Comparison of ENCODE assay signal across 13 cellular contexts in genomic region chr3:72145506-72146380, GRCh38.
DNase-seq lines count a peak whose midpoint lies in the region; ATAC-seq lines count a peak whose summit lies in the region.
"Had no signal": no experiment of that assay in that cellular context is flagged by ENCODE, and none has a peak within 500 bp of the region (broad histone marks: within the 10 kb centered on the region; RNA-seq: fewer than 3 reads in every experiment).

No MANE protein-coding gene starts in this region.

- no peaks in the 10 kb centered on the region for H3K36me3 Mint-ChIP-seq in activated CD4-positive, alpha-beta T cell treated with anti-CD3 and anti-CD28 coated beads for 36 hours (ENCODE audit: low read depth)

- H3K4me3 Mint-ChIP-seq in activated CD4-positive, alpha-beta T cell treated with anti-CD3 and anti-CD28 coated beads for 36 hours, result no peak overlapping the region
- H3K4me3 Mint-ChIP-seq: effector memory CD8-positive, alpha-beta T cell; immature natural killer cell had no signal

- H3K4me1 Mint-ChIP-seq in activated CD4-positive, alpha-beta T cell treated with anti-CD3 and anti-CD28 coated beads for 36 hours, result peaks cover 12% of the 10 kb centered on the region

- DNase-seq in activated CD4-positive, alpha-beta T cell treated with anti-CD3 and anti-CD28 coated beads for 36 hours, result no peak
- no peak for DNase-seq in activated CD4-positive, alpha-beta T cell treated with anti-CD3 and anti-CD28 coated beads, Interleukin-2, amount 50 U/mL, for 48 hours
- DNase-seq in OCI-M2 (lab: John Stamatoyannopoulos, UW; ENCODE audit: unreplicated experiment) (peak; percentile 19), fibroblast of peridontal ligament (ENCODE audit: extremely low read depth) (peak; percentile 94), retina (peak; percentile 82), NK-92 (lab: John Stamatoyannopoulos, UW; ENCODE audit: unreplicated experiment) (no peak)
- DNase-seq in activated CD4-positive, CD25-positive, alpha-beta regulatory T cell (lab: John Stamatoyannopoulos, UW), result no peak
- DNase-seq: activated T-cell treated with anti-CD3 and anti-CD28 coated beads for 4 hours; effector memory CD8-positive, alpha-beta T cell; immature natural killer cell; NCI-H526 treated with DMSO at 0.1 percent for 48 hours had no signal

- CTCF ChIA-PET in activated CD4-positive, alpha-beta T cell treated with anti-CD3 and anti-CD28 coated beads for 36 hours (lab: Charles Lee), result interaction anchor here (0.8 to 1.4 kb wide), 2 partner anchors 9 to 48 kb away, joined by 3 to 4 read pairs; no protein-coding TSS in a partner anchor

- peak; percentile 65 for ATAC-seq in activated CD4-positive, alpha-beta T cell treated with anti-CD3 and anti-CD28 coated beads for 36 hours
- no peak for ATAC-seq in HG02763 (IDR thresholded peaks at IDR 0.05; ENCODE audit: unreplicated experiment)
- ATAC-seq: effector memory CD8-positive, alpha-beta T cell had no signal

- H3K9me3 Mint-ChIP-seq in activated CD4-positive, alpha-beta T cell treated with anti-CD3 and anti-CD28 coated beads for 36 hours (ENCODE audit: low read depth), result peaks cover 3% of the 10 kb centered on the region
- H3K9me3 Mint-ChIP-seq: effector memory CD8-positive, alpha-beta T cell; immature natural killer cell had no signal

- H3K27ac Mint-ChIP-seq in activated CD4-positive, alpha-beta T cell treated with anti-CD3 and anti-CD28 coated beads for 36 hours, result no peak overlapping the region
- H3K27ac Mint-ChIP-seq: effector memory CD8-positive, alpha-beta T cell; immature natural killer cell had no signal

- POLR2A ChIA-PET in activated CD4-positive, alpha-beta T cell treated with anti-CD3 and anti-CD28 coated beads for 36 hours (lab: Charles Lee), result no interaction called here

- intact Hi-C loops in activated CD4-positive, alpha-beta T cell treated with anti-CD3 and anti-CD28 coated beads for 36 hours (cut with DNase I, micrococcal nuclease), result no loop called here

- peaks cover 2% of the 10 kb centered on the region for H3K27me3 Mint-ChIP-seq in activated CD4-positive, alpha-beta T cell treated with anti-CD3 and anti-CD28 coated beads for 36 hours
- H3K27me3 Mint-ChIP-seq: progenitor cell of endocrine pancreas had no signal

Comparison
In these comparisons a context has a peak if more than half of its experiments do, and no peak if none do; other contexts are left out.
1. DNase-seq: peak in OCI-M2 (single experiment), fibroblast of peridontal ligament (single experiment) and retina (single experiment); none in activated CD4-positive, alpha-beta T cell treated with anti-CD3 and anti-CD28 coated beads for 36 hours (single experiment), activated CD4-positive, alpha-beta T cell treated with anti-CD3 and anti-CD28 coated beads, Interleukin-2, amount 50 U/mL, for 48 hours (0 of 2), NK-92 (single experiment) and activated CD4-positive, CD25-positive, alpha-beta regulatory T cell (0 of 4).